ENCODE assay signal across 11 cellular contexts in the genomic region with DNA sequence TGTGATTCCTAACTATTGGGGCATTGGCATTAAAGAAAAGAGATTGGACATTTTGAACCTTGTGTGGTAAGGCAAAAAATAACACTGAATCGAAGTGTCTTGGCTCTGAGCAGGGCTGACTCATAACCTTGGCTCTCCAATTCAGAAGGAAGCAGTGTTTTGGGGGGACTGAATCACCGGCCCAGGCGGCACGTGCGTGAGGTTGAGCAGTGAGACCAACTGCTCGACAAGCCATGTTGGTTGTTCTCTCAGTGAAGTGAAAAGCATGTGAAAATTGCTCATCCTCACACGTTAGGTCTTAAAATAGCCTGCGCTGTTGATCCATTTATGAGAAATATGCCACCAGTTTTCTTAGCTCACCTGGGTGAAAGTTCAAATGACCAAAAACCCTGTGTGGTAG.
DNase-seq lines count a peak whose midpoint lies in the region; ATAC-seq and TF ChIP-seq lines count a peak whose summit lies in the region.
"Had no signal": no experiment of that assay in that cellular context is flagged by ENCODE, and none has a peak within 500 bp of the region (broad histone marks: within the 10 kb centered on the region; RNA-seq: fewer than 3 reads in every experiment).

No MANE protein-coding gene starts in this region.

- H3K9ac ChIP-seq in GM23248 = no peak overlapping the region

- WGBS in GM23248 (ENCODE audit: low coverage in 1 of 2, low lambda C conversion rate in 2 of 2, missing lambda C conversion rate in 2 of 2), 2 experiments = 23 to 38% methylated on average over 8 of the region's 8 CpGs
- 52 to 76% (median 64%) methylated on average over 8 of the region's 8 CpGs for WGBS in adrenal gland, 4 donors

- no peak overlapping the region for H3K4me3 ChIP-seq in GM23248
- H3K4me3 ChIP-seq in adrenal gland = no peak overlapping the region
- H3K4me3 ChIP-seq: lung, uterus had no signal

- H3K27ac ChIP-seq in GM23248 (no peak overlapping the region), adrenal gland (no peak overlapping the region)
- H3K27ac ChIP-seq: uterus had no signal

- no peaks in the 10 kb centered on the region for H3K9me3 ChIP-seq in GM23248 (ENCODE audit: low read depth)
- H3K9me3 ChIP-seq in adrenal gland (replicated peaks in 1 of 3) = no peaks in the 10 kb centered on the region
- H3K9me3 ChIP-seq: uterus had no signal

- peak; percentile 50 for DNase-seq in AG08396 (ENCODE audit: low spot score)
- DNase-seq in GM23248 = peak; percentile 86
- DNase-seq in adrenal gland = peak in 5 of 7 donors; percentile 18 to 65 (median 28)
- DNase-seq in kidney tubule cell (ENCODE audit: low spot score) = peak; percentile 98
- DNase-seq in HEK293T (ENCODE audit: extremely low spot score) = no peak
- DNase-seq in HT-29 (ENCODE audit: low spot score) = no peak
- DNase-seq in NCI-H2081 (lab: John Stamatoyannopoulos, UW) = no peak
- DNase-seq: activated effector memory CD4-positive, alpha-beta T cell treated with anti-CD3 and anti-CD28 coated beads, Interleukin-2, amount 50 U/mL, for 16 hours; uterus had no signal

- no peak for TF ChIP-seq POLR2A in adrenal gland (IDR thresholded peaks at IDR 0.05)

- H2AFZ ChIP-seq in GM23248 = no peak overlapping the region

- POLR2A ChIA-PET in HEK293T (lab: Yijun Ruan, JAX) = no interaction called here

- TF ChIP-seq CTCF in adrenal gland (IDR thresholded peaks at IDR 0.05) = no peak

- 0 out of 2 replicates have a peak, but pooled peaks cover 6% of the 10 kb centered on the region for H3F3A ChIP-seq in GM23248 (ENCODE audit: insufficient read depth)

- H4K20me1 ChIP-seq in GM23248 (ENCODE audit: insufficient read depth) = no peaks in the 10 kb centered on the region

- in situ Hi-C loops in GM23248 (cut with MboI) = no loop called here

- CTCF ChIA-PET in HEK293T (lab: Yijun Ruan, JAX) = no interaction called here

- intact Hi-C loops in adrenal gland (cut with DNase I) = no loop called here

- H3K27me3 ChIP-seq in GM23248 (replicated peaks; ENCODE audit: insufficient read depth) (peaks cover 54% of the 10 kb centered on the region), adrenal gland (peaks cover 4% of the 10 kb centered on the region)
- H3K27me3 ChIP-seq: uterus had no signal

- H3K36me3 ChIP-seq in GM23248 (ENCODE audit: low read depth) (no peaks in the 10 kb centered on the region), adrenal gland (replicated peaks in 1 of 2) (no peaks in the 10 kb centered on the region)
- H3K36me3 ChIP-seq: uterus had no signal

- H3K4me1 ChIP-seq in GM23248 (ENCODE audit: insufficient read depth) (peaks cover 23% of the 10 kb centered on the region), adrenal gland (replicated peaks in 1 of 2) (no peaks in the 10 kb centered on the region)
- H3K4me1 ChIP-seq: uterus had no signal

- H3K79me2 ChIP-seq in GM23248 (ENCODE audit: insufficient read depth) = no peaks in the 10 kb centered on the region

- H3K9me2 ChIP-seq in GM23248 (ENCODE audit: insufficient read depth) = no peaks in the 10 kb centered on the region

- no peak overlapping the region for H3K4me2 ChIP-seq in GM23248 (ENCODE audit: unreplicated experiment)

- ATAC-seq in HG02623 (IDR thresholded peaks at IDR 0.05; ENCODE audit: unreplicated experiment) = no peak

TF ChIP-seq in HEK293T, 16 proteins besides CTCF, POLR2A, EP300 and RAD21:
- TF ChIP-seq ARNT (IDR thresholded peaks at IDR 0.05) (no peak), TARDBP (IDR thresholded peaks at IDR 0.05) (no peak), CTBP1 (IDR thresholded peaks at IDR 0.05; ENCODE audit: borderline replicate concordance) (no peak), NFRKB (IDR thresholded peaks at IDR 0.05) (no peak), ZNF384 (IDR thresholded peaks at IDR 0.05) (no peak), FOXM1 (IDR thresholded peaks at IDR 0.05; ENCODE audit: borderline replicate concordance) (no peak), ELF4 (IDR thresholded peaks at IDR 0.05) (no peak), HDGF (IDR thresholded peaks at IDR 0.05; ENCODE audit: borderline replicate concordance) (no peak), FOXA1 (IDR thresholded peaks at IDR 0.05) (no peak), SUZ12 (IDR thresholded peaks at IDR 0.05) (no peak), BHLHE40 (IDR thresholded peaks at IDR 0.05; ENCODE audit: borderline replicate concordance) (no peak), SP1 (IDR thresholded peaks at IDR 0.05) (no peak), LEF1 (IDR thresholded peaks at IDR 0.05; ENCODE audit: borderline replicate concordance) (no peak), FOXK2 (IDR thresholded peaks at IDR 0.05) (no peak), L3MBTL2 (conservative IDR thresholded peaks at IDR 0.05) (no peak)
- TF ChIP-seq, protein P1, sequence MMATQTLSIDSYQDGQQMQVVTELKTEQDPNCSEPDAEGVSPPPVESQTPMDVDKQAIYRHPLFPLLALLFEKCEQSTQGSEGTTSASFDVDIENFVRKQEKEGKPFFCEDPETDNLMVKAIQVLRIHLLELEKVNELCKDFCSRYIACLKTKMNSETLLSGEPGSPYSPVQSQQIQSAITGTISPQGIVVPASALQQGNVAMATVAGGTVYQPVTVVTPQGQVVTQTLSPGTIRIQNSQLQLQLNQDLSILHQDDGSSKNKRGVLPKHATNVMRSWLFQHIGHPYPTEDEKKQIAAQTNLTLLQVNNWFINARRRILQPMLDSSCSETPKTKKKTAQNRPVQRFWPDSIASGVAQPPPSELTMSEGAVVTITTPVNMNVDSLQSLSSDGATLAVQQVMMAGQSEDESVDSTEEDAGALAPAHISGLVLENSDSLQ (IDR thresholded peaks at IDR 0.05) = no peak

Comparison
In these comparisons a context has a peak if more than half of its experiments do, and no peak if none do; other contexts are left out.
1. DNase-seq: peak in AG08396 (single experiment), GM23248 (single experiment), adrenal gland (5 of 7) and kidney tubule cell (single experiment); none in HEK293T (single experiment), HT-29 (single experiment) and NCI-H2081 (0 of 2).